ENCODE assay signal across 23 cellular contexts in genomic region chr10:110985497-110986270, GRCh38.
"Had no signal": no experiment of that assay in that cellular context is flagged by ENCODE, and none has a peak within 500 bp of the region (broad histone marks: within the 10 kb centered on the region; RNA-seq: fewer than 3 reads in every experiment).

No MANE protein-coding gene starts in this region.

- ATAC-seq: activated CD8-positive, alpha-beta memory T cell treated with anti-CD3 and anti-CD28 coated beads, Interleukin-2, amount 10 ng/mL, durations not matched to agents 7 days and 5 days; activated CD8-positive, alpha-beta T cell treated with anti-CD3 and anti-CD28 coated beads for 36 hours; activated naive CD8-positive, alpha-beta T cell treated with anti-CD3 and anti-CD28 coated beads, Interleukin-2, amount 50 U/mL, for 24 hours; body of pancreas; heart right ventricle; naive thymus-derived CD8-positive, alpha-beta T cell; psoas muscle had no signal

- H3K4me3 Mint-ChIP-seq: activated CD4-positive, alpha-beta T cell treated with anti-CD3 and anti-CD28 coated beads, Interleukin-2, amount 10 ng/mL, durations not matched to agents 7 days and 5 days; activated CD8-positive, alpha-beta memory T cell treated with anti-CD3 and anti-CD28 coated beads, Interleukin-2, amount 10 ng/mL, durations not matched to agents 7 days and 5 days; activated CD8-positive, alpha-beta T cell treated with anti-CD3 and anti-CD28 coated beads for 36 hours; activated naive CD4-positive, alpha-beta T cell treated with anti-CD3 and anti-CD28 coated beads, Interleukin-2, amount 10 ng/mL, durations not matched to agents 7 days and 5 days; activated naive CD8-positive, alpha-beta T cell treated with anti-CD3 and anti-CD28 coated beads, Interleukin-2, amount 50 U/mL, for 24 hours; naive thymus-derived CD8-positive, alpha-beta T cell; stimulated activated naive CD8-positive, alpha-beta T cell treated with anti-CD3 and anti-CD28 coated beads, Interleukin-15, Interleukin-2, amounts not matched to agents 100 ng/mL and 50 ng/mL, for 24 hours had no signal

- H3K9me3 ChIP-seq: body of pancreas, heart right ventricle, psoas muscle, right atrium auricular region, tibial artery had no signal

- H3K4me1 ChIP-seq: psoas muscle had no signal

- H3K36me3 ChIP-seq: right atrium auricular region, tibial artery had no signal

- FAIRE-seq: keratinocyte, TTC549 had no signal

- H3K27ac Mint-ChIP-seq: activated CD4-positive, alpha-beta T cell treated with anti-CD3 and anti-CD28 coated beads, Interleukin-2, amount 10 ng/mL, durations not matched to agents 7 days and 5 days; activated CD8-positive, alpha-beta memory T cell treated with anti-CD3 and anti-CD28 coated beads, Interleukin-2, amount 10 ng/mL, durations not matched to agents 7 days and 5 days; activated CD8-positive, alpha-beta T cell treated with anti-CD3 and anti-CD28 coated beads for 36 hours; activated naive CD4-positive, alpha-beta T cell treated with anti-CD3 and anti-CD28 coated beads, Interleukin-2, amount 10 ng/mL, durations not matched to agents 7 days and 5 days; activated naive CD8-positive, alpha-beta T cell treated with anti-CD3 and anti-CD28 coated beads, Interleukin-2, amount 50 U/mL, for 24 hours; naive thymus-derived CD8-positive, alpha-beta T cell; stimulated activated naive CD8-positive, alpha-beta T cell treated with anti-CD3 and anti-CD28 coated beads, Interleukin-15, Interleukin-2, amounts not matched to agents 100 ng/mL and 50 ng/mL, for 24 hours had no signal

- DNase-seq: activated CD4-positive, alpha-beta T cell treated with anti-CD3 and anti-CD28 coated beads, Interleukin-2, amount 10 ng/mL, durations not matched to agents 7 days and 5 days; activated CD4-positive, CD25-positive, alpha-beta regulatory T cell treated with anti-CD3 and anti-CD28 coated beads, Interleukin-2, amount 50 U/mL, for 72 hours; activated CD8-positive, alpha-beta memory T cell treated with anti-CD3 and anti-CD28 coated beads, Interleukin-2, amount 10 ng/mL, durations not matched to agents 7 days and 5 days; activated CD8-positive, alpha-beta T cell treated with anti-CD3 and anti-CD28 coated beads for 36 hours; activated effector memory CD4-positive, alpha-beta T cell treated with anti-CD3 and anti-CD28 coated beads, Interleukin-2, amount 50 U/mL, for 16 hours; activated naive CD4-positive, alpha-beta T cell treated with anti-CD3 and anti-CD28 coated beads, Interleukin-2, amount 10 ng/mL, durations not matched to agents 7 days and 5 days; activated naive CD8-positive, alpha-beta T cell treated with anti-CD3 and anti-CD28 coated beads, Interleukin-2, amount 50 U/mL, for 24 hours; activated T-cell treated with anti-CD3 and anti-CD28 coated beads for 4 hours; anterior cingulate cortex; body of pancreas; dermis blood vessel endothelial cell; effector memory CD4-positive, alpha-beta T cell; heart right ventricle; naive thymus-derived CD8-positive, alpha-beta T cell; psoas muscle; stimulated activated CD4-positive, alpha-beta T cell treated with anti-CD3 and anti-CD28 coated beads, Interleukin-12 subunit alpha, Interleukin-12 subunit beta, amount 100 ng/mL, for 4 hours; T-helper 1 cell; tibial artery; WERI-Rb-1 had no signal

- H3K27me3 Mint-ChIP-seq: activated CD4-positive, alpha-beta T cell treated with anti-CD3 and anti-CD28 coated beads, Interleukin-2, amount 10 ng/mL, durations not matched to agents 7 days and 5 days; activated CD8-positive, alpha-beta memory T cell treated with anti-CD3 and anti-CD28 coated beads, Interleukin-2, amount 10 ng/mL, durations not matched to agents 7 days and 5 days; activated CD8-positive, alpha-beta T cell treated with anti-CD3 and anti-CD28 coated beads for 36 hours; activated naive CD4-positive, alpha-beta T cell treated with anti-CD3 and anti-CD28 coated beads, Interleukin-2, amount 10 ng/mL, durations not matched to agents 7 days and 5 days; activated naive CD8-positive, alpha-beta T cell treated with anti-CD3 and anti-CD28 coated beads, Interleukin-2, amount 50 U/mL, for 24 hours; naive thymus-derived CD8-positive, alpha-beta T cell; stimulated activated naive CD8-positive, alpha-beta T cell treated with anti-CD3 and anti-CD28 coated beads, Interleukin-15, Interleukin-2, amounts not matched to agents 100 ng/mL and 50 ng/mL, for 24 hours had no signal

- H3K9me3 Mint-ChIP-seq: activated CD4-positive, alpha-beta T cell treated with anti-CD3 and anti-CD28 coated beads, Interleukin-2, amount 10 ng/mL, durations not matched to agents 7 days and 5 days had no signal

- H3K27me3 ChIP-seq: body of pancreas, heart right ventricle, right atrium auricular region, tibial artery had no signal

- H3K4me3 ChIP-seq: body of pancreas, heart right ventricle, psoas muscle, right atrium auricular region, tibial artery had no signal

- H3K27ac ChIP-seq: body of pancreas, heart right ventricle, psoas muscle, right atrium auricular region, tibial artery, WERI-Rb-1 had no signal
